Comparison of ENCODE assay signal across 21 cellular contexts in genomic region chr1:6084781-6085495, GRCh38. TPM values are rescaled to one million over a fixed set of nuclear protein-coding genes. Genes with fewer than 3 reads are reported as not detected.
A peak's percentile ranks its signal among the peaks of the same experiment; 100 is the strongest.
DNase-seq lines count a peak whose midpoint lies in the region; ATAC-seq and TF ChIP-seq lines count a peak whose summit lies in the region.
"Had no signal": no experiment of that assay in that cellular context is flagged by ENCODE, and none has a peak within 500 bp of the region (broad histone marks: within the 10 kb centered on the region; RNA-seq: fewer than 3 reads in every experiment).

No MANE protein-coding gene starts in this region.

- no peak for ATAC-seq in stimulated activated effector memory CD8-positive, alpha-beta T cell treated with anti-CD3 and anti-CD28 coated beads, Interleukin-12 subunit alpha, Interleukin-12 subunit beta, amount 100 ng/mL, for 72 hours

- peaks cover 36% of the 10 kb centered on the region for H3K36me3 Mint-ChIP-seq in activated CD4-positive, alpha-beta memory T cell treated with anti-CD3 and anti-CD28 coated beads for 36 hours
- H3K36me3 Mint-ChIP-seq in activated CD4-positive, alpha-beta memory T cell treated with anti-CD3 and anti-CD28 coated beads, Interleukin-2, amount 10 ng/mL, durations not matched to agents 7 days and 5 days (ENCODE audit: low read depth), result peaks cover 50% of the 10 kb centered on the region
- no peaks in the 10 kb centered on the region for H3K36me3 Mint-ChIP-seq in brain
- peaks cover 100% of the 10 kb centered on the region for H3K36me3 Mint-ChIP-seq in stimulated activated effector memory CD8-positive, alpha-beta T cell treated with anti-CD3 and anti-CD28 coated beads, Interleukin-12 subunit alpha, Interleukin-12 subunit beta, amount 100 ng/mL, for 72 hours

- no peaks in the 10 kb centered on the region for H3K27me3 Mint-ChIP-seq in activated CD4-positive, alpha-beta memory T cell treated with anti-CD3 and anti-CD28 coated beads for 36 hours
- H3K27me3 Mint-ChIP-seq in activated CD4-positive, alpha-beta memory T cell treated with anti-CD3 and anti-CD28 coated beads, Interleukin-2, amount 10 ng/mL, durations not matched to agents 7 days and 5 days, result no peaks in the 10 kb centered on the region
- H3K27me3 Mint-ChIP-seq in brain, result peaks cover 2% of the 10 kb centered on the region

- no peaks in the 10 kb centered on the region for H3K4me1 Mint-ChIP-seq in activated CD4-positive, alpha-beta memory T cell treated with anti-CD3 and anti-CD28 coated beads for 36 hours (ENCODE audit: low read depth)
- H3K4me1 Mint-ChIP-seq in activated CD4-positive, alpha-beta memory T cell treated with anti-CD3 and anti-CD28 coated beads, Interleukin-2, amount 10 ng/mL, durations not matched to agents 7 days and 5 days, result no peaks in the 10 kb centered on the region
- H3K4me1 Mint-ChIP-seq in brain, result peaks cover 71% of the 10 kb centered on the region
- H3K4me1 Mint-ChIP-seq in stimulated activated effector memory CD8-positive, alpha-beta T cell treated with anti-CD3 and anti-CD28 coated beads, Interleukin-12 subunit alpha, Interleukin-12 subunit beta, amount 100 ng/mL, for 72 hours, result peaks cover 8% of the 10 kb centered on the region

- no peak overlapping the region for H2BK15ac ChIP-seq in mesenchymal stem cell (ENCODE audit: low read depth, poor library complexity, severe bottlenecking)

- no peak for DNase-seq in activated CD4-positive, alpha-beta memory T cell treated with anti-CD3 and anti-CD28 coated beads for 36 hours
- no peak for DNase-seq in activated CD4-positive, alpha-beta memory T cell treated with anti-CD3 and anti-CD28 coated beads, Interleukin-2, amount 10 ng/mL, durations not matched to agents 7 days and 5 days
- no peak for DNase-seq in mesenchymal stem cell
- DNase-seq in stimulated activated effector memory CD8-positive, alpha-beta T cell treated with anti-CD3 and anti-CD28 coated beads, Interleukin-12 subunit alpha, Interleukin-12 subunit beta, amount 100 ng/mL, for 72 hours (ENCODE audit: low spot score in 2 of 2), result no peak
- DNase-seq in OCI-M2 (lab: John Stamatoyannopoulos, UW; ENCODE audit: unreplicated experiment), result no peak
- no peak for DNase-seq in HAP-1 (ENCODE audit: low spot score in 2 of 2)
- DNase-seq in ACHN, result no peak
- DNase-seq: 8988T, DMS53, H7, HFFc6, Karpas-422, NCI-H1092, NCI-H1436, NCI-H187 treated with DMSO at 0.1 percent for 48 hours, NCI-H2107, NCI-H526 treated with DMSO at 0.1 percent for 48 hours, SK-N-SH, SW 1271 had no signal

- H3K27me3 ChIP-seq in mesenchymal stem cell (ENCODE audit: control insufficient read depth in 1 of 2, insufficient read depth in 1 of 2, low read length in 2 of 2) (peaks cover 1 to 39% of the 10 kb centered on the region in 2 experiments), HAP-1 (ENCODE audit: low read depth) (no peaks in the 10 kb centered on the region)

- intact Hi-C loops in activated CD4-positive, alpha-beta memory T cell treated with anti-CD3 and anti-CD28 coated beads for 36 hours (cut with micrococcal nuclease), result no loop called here

- H2AK5ac ChIP-seq in mesenchymal stem cell (ENCODE audit: low read length, severe bottlenecking), result no peak overlapping the region

- H3K36me3 ChIP-seq in mesenchymal stem cell (ENCODE audit: control insufficient read depth in 1 of 2, insufficient read depth in 2 of 2, low read depth in 1 of 2, low read length in 2 of 2) (no peaks in the 10 kb centered on the region), HAP-1 (replicated peaks) (no peaks in the 10 kb centered on the region)

- no peak overlapping the region for H3K4me3 ChIP-seq in mesenchymal stem cell (ENCODE audit: insufficient read depth in 1 of 2, low read depth in 1 of 2, low read length in 2 of 2)
- H3K4me3 ChIP-seq in HAP-1, result no peak overlapping the region

- CTCF ChIA-PET in activated CD4-positive, alpha-beta memory T cell treated with anti-CD3 and anti-CD28 coated beads for 36 hours (lab: Charles Lee), result no interaction called here
- CTCF ChIA-PET in activated CD4-positive, alpha-beta memory T cell treated with anti-CD3 and anti-CD28 coated beads, Interleukin-2, amount 10 ng/mL, durations not matched to agents 7 days and 5 days (lab: Charles Lee), result interaction anchor here (0.6 kb wide), 1 partner anchor 685 kb away, joined by 6 read pairs; no protein-coding TSS in a partner anchor

- H3K27ac Mint-ChIP-seq in activated CD4-positive, alpha-beta memory T cell treated with anti-CD3 and anti-CD28 coated beads for 36 hours, result peak overlapping the region; percentile 18
- H3K27ac Mint-ChIP-seq in activated CD4-positive, alpha-beta memory T cell treated with anti-CD3 and anti-CD28 coated beads, Interleukin-2, amount 10 ng/mL, durations not matched to agents 7 days and 5 days, result no peak overlapping the region
- H3K27ac Mint-ChIP-seq in brain, result peak overlapping the region in 4 of 5 experiments; percentile 86 to 99 (median 89)
- H3K27ac Mint-ChIP-seq in stimulated activated effector memory CD8-positive, alpha-beta T cell treated with anti-CD3 and anti-CD28 coated beads, Interleukin-12 subunit alpha, Interleukin-12 subunit beta, amount 100 ng/mL, for 72 hours, result peak overlapping the region; percentile 23

- H4K8ac ChIP-seq in mesenchymal stem cell (ENCODE audit: low read length), result no peak overlapping the region

- POLR2A ChIA-PET in activated CD4-positive, alpha-beta memory T cell treated with anti-CD3 and anti-CD28 coated beads for 36 hours (lab: Charles Lee), result no interaction called here
- POLR2A ChIA-PET in activated CD4-positive, alpha-beta memory T cell treated with anti-CD3 and anti-CD28 coated beads, Interleukin-2, amount 10 ng/mL, durations not matched to agents 7 days and 5 days (lab: Charles Lee), result no interaction called here

- no peak overlapping the region for H3K27ac ChIP-seq in mesenchymal stem cell (ENCODE audit: low read length, poor library complexity, severe bottlenecking)
- H3K27ac ChIP-seq: HL-60 had no signal

- 79% methylated on average over 15 of the region's 18 CpGs for WGBS in mesenchymal stem cell

- no peak for TF ChIP-seq CTCF in brain (conservative IDR thresholded peaks at IDR 0.05)

- no peak overlapping the region for H3K4ac ChIP-seq in mesenchymal stem cell (ENCODE audit: low read depth in 1 of 2, low read length in 2 of 2)

- in situ Hi-C loops in HAP-1 (cut with MboI; ENCODE audit: low sequenced_read_pairs), result no loop called here
- in situ Hi-C loops in ACHN (cut with HindIII; ENCODE audit: low pct_ligation_motif_present, low pct_unique_long_range_greater_than_20kb, low sequenced_read_pairs), result no loop called here

- H3K18ac ChIP-seq in mesenchymal stem cell (ENCODE audit: low read depth in 1 of 2, low read length in 2 of 2), result no peak overlapping the region

- no peak overlapping the region for H2AFZ ChIP-seq in mesenchymal stem cell (ENCODE audit: low read depth, low read length)

- H2BK5ac ChIP-seq in mesenchymal stem cell (ENCODE audit: low read depth, low read length, poor library complexity, severe bottlenecking), result no peak overlapping the region

- H3K23ac ChIP-seq in mesenchymal stem cell (ENCODE audit: low read length in 2 of 2), result no peak overlapping the region

- H3K4me1 ChIP-seq in mesenchymal stem cell (ENCODE audit: control insufficient read depth, insufficient read depth, low read depth, low read length), result peaks cover 1% of the 10 kb centered on the region
- H3K4me1 ChIP-seq in HAP-1, result peaks cover 2% of the 10 kb centered on the region; the same call in 1 of the 2 replicates

- no peak overlapping the region for H3K14ac ChIP-seq in mesenchymal stem cell (ENCODE audit: low read length in 2 of 2)

- no peaks in the 10 kb centered on the region for H3K79me1 ChIP-seq in mesenchymal stem cell (replicated peaks; ENCODE audit: low read length, poor library complexity, severe bottlenecking)

- no peak overlapping the region for H3K4me2 ChIP-seq in mesenchymal stem cell (ENCODE audit: low read length, poor library complexity, severe bottlenecking)
- H3K4me2 ChIP-seq: SK-N-SH had no signal

- H3K4me3 Mint-ChIP-seq in activated CD4-positive, alpha-beta memory T cell treated with anti-CD3 and anti-CD28 coated beads for 36 hours, result no peak overlapping the region
- no peak overlapping the region for H3K4me3 Mint-ChIP-seq in activated CD4-positive, alpha-beta memory T cell treated with anti-CD3 and anti-CD28 coated beads, Interleukin-2, amount 10 ng/mL, durations not matched to agents 7 days and 5 days
- peak overlapping the region in 1 of 5 experiments; percentile 20 for H3K4me3 Mint-ChIP-seq in brain
- no peak overlapping the region for H3K4me3 Mint-ChIP-seq in stimulated activated effector memory CD8-positive, alpha-beta T cell treated with anti-CD3 and anti-CD28 coated beads, Interleukin-12 subunit alpha, Interleukin-12 subunit beta, amount 100 ng/mL, for 72 hours

- H4K91ac ChIP-seq in mesenchymal stem cell (ENCODE audit: low read length), result peak overlapping the region; percentile 29

- H3K9me3 Mint-ChIP-seq in activated CD4-positive, alpha-beta memory T cell treated with anti-CD3 and anti-CD28 coated beads for 36 hours, result no peaks in the 10 kb centered on the region
- no peaks in the 10 kb centered on the region for H3K9me3 Mint-ChIP-seq in activated CD4-positive, alpha-beta memory T cell treated with anti-CD3 and anti-CD28 coated beads, Interleukin-2, amount 10 ng/mL, durations not matched to agents 7 days and 5 days
- peaks cover 0 to 4% (median 0%) of the 10 kb centered on the region in 5 experiments for H3K9me3 Mint-ChIP-seq in brain
- H3K9me3 Mint-ChIP-seq in stimulated activated effector memory CD8-positive, alpha-beta T cell treated with anti-CD3 and anti-CD28 coated beads, Interleukin-12 subunit alpha, Interleukin-12 subunit beta, amount 100 ng/mL, for 72 hours, result no peaks in the 10 kb centered on the region
- H3K9me3 Mint-ChIP-seq: HFFc6 had no signal

- no peak overlapping the region for H2BK12ac ChIP-seq in mesenchymal stem cell (ENCODE audit: low read length in 2 of 2)

- H2BK120ac ChIP-seq in mesenchymal stem cell (ENCODE audit: low read depth, low read length), result no peak overlapping the region

- H3K9me3 ChIP-seq in mesenchymal stem cell (ENCODE audit: control insufficient read depth, low read length) (no peaks in the 10 kb centered on the region), HAP-1 (no peaks in the 10 kb centered on the region)
- H3K9me3 ChIP-seq: SK-N-SH had no signal

- no peak overlapping the region for H3K9ac ChIP-seq in mesenchymal stem cell (ENCODE audit: low read length)
- H3K9ac ChIP-seq: SK-N-SH had no signal

RNA-seq across cellular contexts. Expression of gene KCNAB2, which starts 39.2 kb away (rescaled TPM):
- 100 to 1,000 TPM; 196 to 202 TPM for total RNA-seq in activated CD4-positive, alpha-beta memory T cell treated with anti-CD3 and anti-CD28 coated beads for 36 hours
- total RNA-seq in activated CD4-positive, alpha-beta memory T cell treated with anti-CD3 and anti-CD28 coated beads, Interleukin-2, amount 10 ng/mL, durations not matched to agents 7 days and 5 days, result 100 to 1,000 TPM; 284 to 286 TPM
- polyA plus RNA-seq in brain (ENCODE audit: insufficient read depth, low read depth, low replicate concordance), result 91.0 TPM
- polyA plus RNA-seq in mesenchymal stem cell (2013, experiment 1 of 2), result 1.0 TPM
- 0.92 TPM for polyA plus RNA-seq in mesenchymal stem cell (2013, experiment 2 of 2)
